Comparison of ENCODE assay signal across 1 cellular context in the genomic region with DNA sequence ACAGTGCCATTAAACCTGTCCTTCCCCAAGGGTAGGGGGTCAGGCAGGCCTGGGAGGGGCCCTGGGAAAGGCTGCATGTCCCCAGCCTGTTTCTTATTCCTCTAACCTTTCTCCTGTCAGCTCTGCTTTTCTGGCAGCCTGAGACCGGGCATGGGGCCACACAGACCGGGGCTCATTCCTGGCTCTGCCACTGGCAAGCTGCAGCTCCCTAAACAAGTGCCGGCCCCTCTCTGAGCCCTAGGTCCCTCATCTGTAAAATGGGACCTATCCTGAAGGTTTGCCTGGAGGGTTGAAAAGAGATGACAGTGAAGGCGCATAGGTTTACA.
TF ChIP-seq lines count a peak whose summit lies in the region.

No MANE protein-coding gene starts in this region.

TF ChIP-seq in A549, 52 proteins besides CTCF, POLR2A, EP300 and RAD21 (continued from another document):
- TF ChIP-seq, protein P1, sequence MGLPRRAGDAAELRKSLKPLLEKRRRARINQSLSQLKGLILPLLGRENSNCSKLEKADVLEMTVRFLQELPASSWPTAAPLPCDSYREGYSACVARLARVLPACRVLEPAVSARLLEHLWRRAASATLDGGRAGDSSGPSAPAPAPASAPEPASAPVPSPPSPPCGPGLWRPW (IDR thresholded peaks at IDR 0.05): no peak
- no peak for TF ChIP-seq ZFP36 (IDR thresholded peaks at IDR 0.05; ENCODE audit: borderline replicate concordance, partially characterized antibody)
- TF ChIP-seq RFX5 (IDR thresholded peaks at IDR 0.05): no peak
- no peak for TF ChIP-seq MAFK (IDR thresholded peaks at IDR 0.05; ENCODE audit: partially characterized antibody)
- no peak for TF ChIP-seq SREBF2 (IDR thresholded peaks at IDR 0.05)
